ENCODE assay signal across 21 cellular contexts in the genomic region with DNA sequence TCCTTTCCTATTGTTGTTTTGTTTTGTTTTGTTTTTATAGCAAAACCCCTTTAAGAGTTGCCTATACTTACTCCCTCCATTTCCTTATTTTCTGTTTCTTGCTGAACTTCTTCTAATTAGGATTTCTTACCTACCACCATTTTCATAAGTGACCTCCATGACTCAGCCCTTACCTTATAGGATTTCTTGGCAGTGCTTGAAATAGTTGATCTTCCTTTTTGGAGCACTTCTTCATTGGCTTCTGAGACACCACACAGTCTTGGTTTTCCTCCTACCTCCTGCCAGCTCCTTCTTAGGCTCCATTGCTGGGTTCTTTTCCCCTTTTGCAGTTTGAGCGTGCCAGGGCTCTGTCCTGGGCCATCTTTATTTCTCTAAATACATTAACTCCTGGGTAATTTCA. TPM values are rescaled to one million over a fixed set of nuclear protein-coding genes. Genes with fewer than 3 reads are reported as not detected.
DNase-seq lines count a peak whose midpoint lies in the region; ATAC-seq and TF ChIP-seq lines count a peak whose summit lies in the region.
"Had no signal": no experiment of that assay in that cellular context is flagged by ENCODE, and none has a peak within 500 bp of the region (broad histone marks: within the 10 kb centered on the region; RNA-seq: fewer than 3 reads in every experiment).

No MANE protein-coding gene starts in this region.

- H3K27ac Mint-ChIP-seq in activated naive CD4-positive, alpha-beta T cell treated with anti-CD3 and anti-CD28 coated beads, Interleukin-2, amount 50 U/mL, for 24 hours, result peak overlapping the region; percentile 9
- H3K27ac Mint-ChIP-seq in naive thymus-derived CD8-positive, alpha-beta T cell, result peak overlapping the region in 1 of 10 donors; percentile 0
- H3K27ac Mint-ChIP-seq: activated CD8-positive, alpha-beta T cell treated with anti-CD3 and anti-CD28 coated beads, Interleukin-2, amount 10 ng/mL, durations not matched to agents 7 days and 5 days; activated T-helper 17 cell treated with anti-CD3 and anti-CD28 coated beads, Interleukin-2, amount 50 U/mL, for 72 hours had no signal

- H3K27me3 ChIP-seq in RWPE2 (ENCODE audit: insufficient read depth, poor library complexity, severe bottlenecking) (no peaks in the 10 kb centered on the region), aorta (ENCODE audit: control insufficient read depth in 1 of 2, insufficient read depth in 2 of 2, low read length in 1 of 2) (no peaks in the 10 kb centered on the region)
- H3K27me3 ChIP-seq: colonic mucosa, heart right ventricle, upper lobe of left lung had no signal

- no peak for DNase-seq in activated naive CD4-positive, alpha-beta T cell treated with anti-CD3 and anti-CD28 coated beads, Interleukin-2, amount 50 U/mL, for 16 hours
- DNase-seq in RWPE2 (ENCODE audit: low spot score) (no peak), fibroblast of mammary gland (ENCODE audit: low read depth) (no peak), aorta (no peak), NCI-H1092 treated with DMSO at 0.1 percent for 48 hours (lab: John Stamatoyannopoulos, UW) (no peak)
- DNase-seq in naive thymus-derived CD8-positive, alpha-beta T cell, result no peak
- DNase-seq: activated CD8-positive, alpha-beta T cell treated with anti-CD3 and anti-CD28 coated beads, Interleukin-2, amount 10 ng/mL, durations not matched to agents 7 days and 5 days; colonic mucosa; heart right ventricle; kidney; mucosa of descending colon; NCI-H1417; small intestine; stimulated activated naive CD4-positive, alpha-beta T cell; upper lobe of left lung had no signal

- H3K4me1 ChIP-seq in RWPE2 (ENCODE audit: insufficient read depth, poor library complexity, severe bottlenecking) (peaks cover 17% of the 10 kb centered on the region), aorta (ENCODE audit: control insufficient read depth in 1 of 2, insufficient read depth in 2 of 2, low read length in 2 of 2) (peaks cover 5 to 7% of the 10 kb centered on the region in 2 donors)
- H3K4me1 ChIP-seq: colonic mucosa had no signal

- H3K27me3 Mint-ChIP-seq in activated naive CD4-positive, alpha-beta T cell treated with anti-CD3 and anti-CD28 coated beads, Interleukin-2, amount 50 U/mL, for 24 hours, result peaks cover 3% of the 10 kb centered on the region
- H3K27me3 Mint-ChIP-seq in naive thymus-derived CD8-positive, alpha-beta T cell, result peaks cover 3 to 12% (median 8%) of the 10 kb centered on the region in 5 donors

- H3K27ac ChIP-seq in RWPE2 (ENCODE audit: poor library complexity, severe bottlenecking), result peak overlapping the region; percentile 54
- H3K27ac ChIP-seq in aorta (ENCODE audit: low read depth in 1 of 2, low read length in 2 of 2), result peak overlapping the region; percentile 53 to 80
- H3K27ac ChIP-seq: colonic mucosa, heart right ventricle, parathyroid adenoma, SK-N-MC, upper lobe of left lung, VCaP had no signal

- H3K4me3 ChIP-seq in RWPE2 (ENCODE audit: severe bottlenecking) (no peak overlapping the region), fibroblast of mammary gland (ENCODE audit: control insufficient read depth, low read depth, low read length) (peak overlapping the region; percentile 6), aorta (ENCODE audit: low read length in 2 of 2) (no peak overlapping the region)
- H3K4me3 ChIP-seq: colonic mucosa, heart right ventricle, mucosa of descending colon, SK-N-MC, upper lobe of left lung had no signal

- H3K36me3 ChIP-seq in RWPE2 (ENCODE audit: low read depth) (no peaks in the 10 kb centered on the region), aorta (ENCODE audit: control insufficient read depth in 1 of 2, insufficient read depth in 2 of 2, low read length in 1 of 2) (no peaks in the 10 kb centered on the region)
- H3K36me3 ChIP-seq: colonic mucosa, heart right ventricle, upper lobe of left lung had no signal

- H3K4me1 Mint-ChIP-seq in activated naive CD4-positive, alpha-beta T cell treated with anti-CD3 and anti-CD28 coated beads, Interleukin-2, amount 50 U/mL, for 24 hours, result peaks cover 26% of the 10 kb centered on the region
- peaks cover 4 to 12% (median 8%) of the 10 kb centered on the region in 4 donors for H3K4me1 Mint-ChIP-seq in naive thymus-derived CD8-positive, alpha-beta T cell

- H3K36me3 Mint-ChIP-seq in activated naive CD4-positive, alpha-beta T cell treated with anti-CD3 and anti-CD28 coated beads, Interleukin-2, amount 50 U/mL, for 24 hours, result peaks cover 3% of the 10 kb centered on the region
- peaks cover 0 to 2% (median 0%) of the 10 kb centered on the region in 3 donors for H3K36me3 Mint-ChIP-seq in naive thymus-derived CD8-positive, alpha-beta T cell

- no peak overlapping the region for H3K4me3 Mint-ChIP-seq in activated naive CD4-positive, alpha-beta T cell treated with anti-CD3 and anti-CD28 coated beads, Interleukin-2, amount 50 U/mL, for 24 hours
- no peak overlapping the region for H3K4me3 Mint-ChIP-seq in naive thymus-derived CD8-positive, alpha-beta T cell
- H3K4me3 Mint-ChIP-seq: activated CD8-positive, alpha-beta T cell treated with anti-CD3 and anti-CD28 coated beads, Interleukin-2, amount 10 ng/mL, durations not matched to agents 7 days and 5 days; activated T-helper 17 cell treated with anti-CD3 and anti-CD28 coated beads, Interleukin-2, amount 50 U/mL, for 72 hours had no signal

- intact Hi-C loops in aorta (cut with DNase I), result no loop called here

- TF ChIP-seq CTCF in RWPE2 (IDR thresholded peaks at IDR 0.05; ENCODE audit: poor library complexity, severe bottlenecking) (no peak), fibroblast of mammary gland (conservative IDR thresholded peaks at IDR 0.05; ENCODE audit: control insufficient read depth, insufficient read depth, low read depth, low read length) (no peak)

- H3K9me3 ChIP-seq in RWPE2 (ENCODE audit: severe bottlenecking) (no peaks in the 10 kb centered on the region), aorta (ENCODE audit: control insufficient read depth, low read length) (no peaks in the 10 kb centered on the region)
- H3K9me3 ChIP-seq: colonic mucosa, heart right ventricle, mucosa of descending colon, upper lobe of left lung had no signal

- POLR2A ChIA-PET in naive thymus-derived CD8-positive, alpha-beta T cell (lab: Charles Lee), result interaction anchor here (0.6 kb wide), 1 partner anchor 9 kb away, joined by 3 read pairs; no protein-coding TSS in a partner anchor

- WGBS in aorta, 2 donors, result 95 to 96% methylated on average over 1 of the region's 1 CpG

- ATAC-seq in RWPE2 (ENCODE audit: low read depth) (no peak), aorta (ENCODE audit: low FRiP score) (no peak), HG03280 (IDR thresholded peaks at IDR 0.05; ENCODE audit: unreplicated experiment) (no peak)
- no peak for ATAC-seq in naive thymus-derived CD8-positive, alpha-beta T cell
- ATAC-seq: activated CD8-positive, alpha-beta T cell treated with anti-CD3 and anti-CD28 coated beads, Interleukin-2, amount 10 ng/mL, durations not matched to agents 7 days and 5 days; heart right ventricle; mucosa of descending colon had no signal

- no peaks in the 10 kb centered on the region for H3K9me3 Mint-ChIP-seq in activated naive CD4-positive, alpha-beta T cell treated with anti-CD3 and anti-CD28 coated beads, Interleukin-2, amount 50 U/mL, for 24 hours
- no peaks in the 10 kb centered on the region for H3K9me3 Mint-ChIP-seq in naive thymus-derived CD8-positive, alpha-beta T cell
- H3K9me3 Mint-ChIP-seq: activated T-helper 17 cell treated with anti-CD3 and anti-CD28 coated beads, Interleukin-2, amount 50 U/mL, for 72 hours had no signal

RNA-seq across cellular contexts. Expression of gene EID3, which starts 23.4 kb away (rescaled TPM):
- 1 to 10 TPM; 8.5 to 8.6 TPM for total RNA-seq in aorta
- polyA plus RNA-seq in aorta, result 1 to 10 TPM; 2.1 to 6.8 TPM
- total RNA-seq in naive thymus-derived CD8-positive, alpha-beta T cell, result 10 to 100 TPM; 10.6 to 13.6 TPM
- polyA plus RNA-seq in naive thymus-derived CD8-positive, alpha-beta T cell, result 10 to 100 TPM; 10.1 to 13.5 (median 10.8) TPM
